ENCODE assay signal across 25 cellular contexts in the genomic region with DNA sequence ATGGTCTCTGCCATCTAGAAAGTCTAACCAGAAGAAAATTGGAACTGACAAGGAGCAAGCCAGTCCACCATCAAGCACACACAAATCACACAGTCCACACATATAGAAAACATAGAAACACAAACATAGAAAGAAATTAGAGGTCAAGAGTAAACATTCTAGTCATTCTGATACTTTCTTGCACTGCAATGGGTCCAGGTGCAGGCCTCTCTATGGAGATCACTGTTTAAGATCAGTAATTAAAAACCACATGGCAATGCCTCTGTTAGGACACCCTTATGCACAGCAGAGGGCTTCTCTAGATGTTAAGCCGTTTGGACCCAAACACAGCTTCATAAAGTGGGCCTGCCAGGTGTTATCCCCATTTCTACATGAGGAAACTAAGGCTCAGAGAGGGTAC.
"Had no signal": no experiment of that assay in that cellular context is flagged by ENCODE, and none has a peak within 500 bp of the region (broad histone marks: within the 10 kb centered on the region; RNA-seq: fewer than 3 reads in every experiment).

No MANE protein-coding gene starts in this region.

- H3K36me3 ChIP-seq: brain microvascular endothelial cell, right lobe of liver, transverse colon, uterus had no signal

- ATAC-seq: effector memory CD8-positive, alpha-beta T cell; left cardiac atrium; left ventricle myocardium superior; right lobe of liver had no signal

- H3K9me3 ChIP-seq: right lobe of liver, testis, transverse colon, uterus had no signal

- DNase-seq: activated CD4-positive, alpha-beta memory T cell treated with anti-CD3 and anti-CD28 coated beads for 36 hours; activated CD4-positive, alpha-beta T cell treated with anti-CD3 and anti-CD28 coated beads, Interleukin-2, amount 10 ng/mL, durations not matched to agents 24 days and 14 days; activated CD4-positive, CD25-positive, alpha-beta regulatory T cell treated with anti-CD3 and anti-CD28 coated beads, Interleukin-2, amount 50 U/mL, for 72 hours; activated CD8-positive, alpha-beta memory T cell treated with anti-CD3 and anti-CD28 coated beads, Interleukin-2, amount 50 U/mL, for 4 hours; activated effector memory CD4-positive, alpha-beta T cell treated with anti-CD3 and anti-CD28 coated beads, Interleukin-2, amount 50 U/mL, for 16 hours; activated naive CD4-positive, alpha-beta T cell treated with anti-CD3 and anti-CD28 coated beads for 36 hours; activated naive CD8-positive, alpha-beta T cell treated with anti-CD3 and anti-CD28 coated beads, Interleukin-2, amount 10 ng/mL, durations not matched to agents 7 days and 5 days; activated T-cell treated with anti-CD3 and anti-CD28 coated beads, Interleukin-2, amount 50 U/mL, for 1 hour; brain microvascular endothelial cell; caudate nucleus; cortex of kidney; effector memory CD8-positive, alpha-beta T cell; erythroblast; head of caudate nucleus; hippocampal formation; left cardiac atrium; left ventricle myocardium superior; mammary epithelial cell; right lobe of liver; stimulated activated CD4-positive, alpha-beta T cell treated with anti-CD3 and anti-CD28 coated beads, Interleukin-2, amount 100 ng/mL, for 48 hours; stimulated activated naive CD8-positive, alpha-beta T cell treated with anti-CD3 and anti-CD28 coated beads, Interleukin-15, Interleukin-2, amounts not matched to agents 100 U/mL and 50 U/mL, for 24 hours; T1000; testis; transverse colon; uterus had no signal

- H3K4me1 ChIP-seq: right lobe of liver, testis, uterus had no signal

- H3K27ac ChIP-seq: brain microvascular endothelial cell, right lobe of liver, testis, transverse colon had no signal

- H3K27me3 ChIP-seq: brain microvascular endothelial cell, right lobe of liver, testis, transverse colon, uterus had no signal

- H3K4me3 ChIP-seq: right lobe of liver, testis, transverse colon, uterus had no signal
